ENCODE assay signal across 8 cellular contexts in genomic region chr3:49674491-49674983, GRCh38. TPM values are rescaled to one million over a fixed set of nuclear protein-coding genes. Genes with fewer than 3 reads are reported as not detected.
A peak's percentile ranks its signal among the peaks of the same experiment; 100 is the strongest.
DNase-seq lines count a peak whose midpoint lies in the region; ATAC-seq and TF ChIP-seq lines count a peak whose summit lies in the region.

No MANE protein-coding gene starts in this region.

- peaks cover 18% of the 10 kb centered on the region for H3K4me1 ChIP-seq in DOHH2 (ENCODE audit: control insufficient read depth, low read length)

- H3K4me3 ChIP-seq in DOHH2 (ENCODE audit: low read length): peak overlapping the region; percentile 87
- peak overlapping the region; percentile 83 for H3K4me3 ChIP-seq in HFF-Myc (replicated peaks; ENCODE audit: low read depth, low read length)
- H3K4me3 ChIP-seq in neural cell (ENCODE audit: low read length): peak overlapping the region; percentile 100

- peak overlapping the region; percentile 93 to 95 for H3K27ac Mint-ChIP-seq in effector memory CD8-positive, alpha-beta T cell

- no peaks in the 10 kb centered on the region for H3K27me3 Mint-ChIP-seq in effector memory CD8-positive, alpha-beta T cell

- H3K9me3 ChIP-seq in DOHH2 (ENCODE audit: control insufficient read depth, insufficient read depth, low read length) (no peaks in the 10 kb centered on the region), neural cell (ENCODE audit: low read length) (no peaks in the 10 kb centered on the region)

- H3K27me3 ChIP-seq in DOHH2 (ENCODE audit: control insufficient read depth, low read length) (no peaks in the 10 kb centered on the region), neural cell (ENCODE audit: insufficient read depth, low read depth, low read length) (no peaks in the 10 kb centered on the region)

- TF ChIP-seq RAD21 in neural cell (conservative IDR thresholded peaks at IDR 0.05): peak; percentile 28

- peaks cover 51% of the 10 kb centered on the region for H3K36me3 ChIP-seq in DOHH2 (ENCODE audit: control insufficient read depth, low read length)
- no peaks in the 10 kb centered on the region for H3K36me3 ChIP-seq in neural cell (ENCODE audit: insufficient read depth, low read length)

- DNase-seq in HFF-Myc (ENCODE audit: extremely low read depth, low read depth): no peak
- DNase-seq in RPMI8226: peak; percentile 50
- no peak for DNase-seq in effector memory CD8-positive, alpha-beta T cell
- DNase-seq in NCI-H2196 (lab: John Stamatoyannopoulos, UW; ENCODE audit: unreplicated experiment): no peak
- no peak for DNase-seq in NCI-H748 treated with DMSO at 0.1 percent for 48 hours (lab: John Stamatoyannopoulos, UW)
- DNase-seq in ACHN: no peak

- H3K9me2 ChIP-seq in DOHH2 (replicated peaks; ENCODE audit: control insufficient read depth, low read length): no peaks in the 10 kb centered on the region
- H3K9me2 ChIP-seq in neural cell (ENCODE audit: insufficient read depth, low read length): no peaks in the 10 kb centered on the region

- in situ Hi-C loops in ACHN (cut with HindIII; ENCODE audit: low pct_ligation_motif_present, low pct_unique_long_range_greater_than_20kb, low sequenced_read_pairs): no loop called here

- H3F3A ChIP-seq in DOHH2 (ENCODE audit: control insufficient read depth, insufficient read depth): peaks cover 5% of the 10 kb centered on the region
- no peaks in the 10 kb centered on the region for H3F3A ChIP-seq in neural cell (ENCODE audit: insufficient read depth, low read length, poor library complexity, severe bottlenecking)

- H3K27ac ChIP-seq in DOHH2 (ENCODE audit: low read depth, low read length) (peak overlapping the region; percentile 85; the same call in 1 of the 2 replicates), neural cell (ENCODE audit: low read length) (peak overlapping the region; percentile 90)

- H3K4me3 Mint-ChIP-seq in effector memory CD8-positive, alpha-beta T cell: peak overlapping the region; percentile 81 to 87

- TF ChIP-seq CTCF in DOHH2 (IDR thresholded peaks at IDR 0.05; ENCODE audit: low read depth, low read length, poor library complexity, severe bottlenecking) (no peak), HFF-Myc (IDR thresholded peaks at IDR 0.05; ENCODE audit: low read depth, low read length, missing control alignments) (no peak), neural cell (IDR thresholded peaks at IDR 0.05; ENCODE audit: poor library complexity, severe bottlenecking) (no peak)

- peaks cover 31% of the 10 kb centered on the region for H3K79me2 ChIP-seq in DOHH2 (ENCODE audit: control insufficient read depth, low read length)
- H3K79me2 ChIP-seq in neural cell (replicated peaks; ENCODE audit: insufficient read depth, low read length): peaks cover 7% of the 10 kb centered on the region

- H3K4me1 Mint-ChIP-seq in effector memory CD8-positive, alpha-beta T cell (ENCODE audit: low read depth in 2 of 2): peaks cover 19 to 21% of the 10 kb centered on the region in 2 donors

- H3K9ac ChIP-seq in neural cell (ENCODE audit: low read length): peak overlapping the region; percentile 88

- 0 out of 2 replicates have a peak, but pooled peaks cover 3% of the 10 kb centered on the region for H4K20me1 ChIP-seq in DOHH2 (ENCODE audit: control insufficient read depth, insufficient read depth, low read depth, low read length)
- H4K20me1 ChIP-seq in neural cell (ENCODE audit: insufficient read depth): no peaks in the 10 kb centered on the region

- H3K4me2 ChIP-seq in DOHH2 (ENCODE audit: low read length): peak overlapping the region; percentile 87
- peak overlapping the region; percentile 84 for H3K4me2 ChIP-seq in neural cell (ENCODE audit: low read length)

- no peak for TF ChIP-seq EP300 in neural cell (conservative IDR thresholded peaks at IDR 0.05; ENCODE audit: poor library complexity, severe bottlenecking)

- no peaks in the 10 kb centered on the region for H3K9me3 Mint-ChIP-seq in effector memory CD8-positive, alpha-beta T cell

- peaks cover 17% of the 10 kb centered on the region for H3K36me3 Mint-ChIP-seq in effector memory CD8-positive, alpha-beta T cell (ENCODE audit: insufficient read depth)

- H2AFZ ChIP-seq in neural cell (ENCODE audit: low read depth, low read length): peak overlapping the region; percentile 33

- ATAC-seq in effector memory CD8-positive, alpha-beta T cell (replicated peaks): peak; percentile 6

TF ChIP-seq in neural cell, 6 proteins besides CTCF, POLR2A, EP300 and RAD21:
- peak; percentile 80 for TF ChIP-seq MXI1 (conservative IDR thresholded peaks at IDR 0.05; ENCODE audit: poor library complexity, severe bottlenecking)
- no peak for TF ChIP-seq REST (IDR thresholded peaks at IDR 0.05; ENCODE audit: borderline replicate concordance)
- TF ChIP-seq TAF1 (IDR thresholded peaks at IDR 0.05; ENCODE audit: low read depth): peak; percentile 32

RNA-seq across cellular contexts. Expression of gene APEH, which starts 0.4 kb away (rescaled TPM):
- 98.4 and 119 TPM in 2 replicates for polyA plus RNA-seq in neural cell
- polyA minus RNA-seq in neural cell: 84.9 and 93.7 TPM in 2 replicates

RNA-seq across cellular contexts. Expression of gene MST1, which starts 14.7 kb away (rescaled TPM):
- 62.5 and 64.0 TPM in 2 replicates for polyA plus RNA-seq in neural cell
- 8.8 and 9.6 TPM in 2 replicates for polyA minus RNA-seq in neural cell

RNA-seq across cellular contexts. Expression of gene RNF123, which starts 14.8 kb away (rescaled TPM):
- 27.4 and 32.0 TPM in 2 replicates for polyA plus RNA-seq in neural cell
- 29.8 and 37.0 TPM in 2 replicates for polyA minus RNA-seq in neural cell

RNA-seq across cellular contexts. Expression of gene AMIGO3, which starts 44.9 kb away (rescaled TPM):
- polyA plus RNA-seq in neural cell: 4.0 and 8.0 TPM in 2 replicates
- polyA minus RNA-seq in neural cell: 3.1 and 6.8 TPM in 2 replicates

RNA-seq across cellular contexts. Expression of gene GMPPB, which starts 49.2 kb away (rescaled TPM):
- 20.0 and 20.8 TPM in 2 replicates for polyA plus RNA-seq in neural cell
- polyA minus RNA-seq in neural cell: 15.5 and 20.0 TPM in 2 replicates
